In genomic region chr5:4375640-4376039, GRCh38 we compare ENCODE assay signal across 23 cellular contexts.
DNase-seq lines count a peak whose midpoint lies in the region; ATAC-seq, FAIRE-seq and TF ChIP-seq lines count a peak whose summit lies in the region.
"Had no signal": no experiment of that assay in that cellular context is flagged by ENCODE, and none has a peak within 500 bp of the region (broad histone marks: within the 10 kb centered on the region; RNA-seq: fewer than 3 reads in every experiment).

No MANE protein-coding gene starts in this region.

- H3K27me3 Mint-ChIP-seq in endodermal cell (ENCODE audit: insufficient read depth), result no peaks in the 10 kb centered on the region
- H3K27me3 Mint-ChIP-seq: CD4-positive, alpha-beta memory T cell had no signal

- ATAC-seq in HG03432 (IDR thresholded peaks at IDR 0.05; ENCODE audit: unreplicated experiment), result no peak
- ATAC-seq: HepG2 had no signal

- H3K36me3 ChIP-seq in OCI-LY1 (ENCODE audit: insufficient read depth, low read length) (no peaks in the 10 kb centered on the region), endodermal cell (ENCODE audit: control insufficient read depth, insufficient read depth, low read length) (no peaks in the 10 kb centered on the region)
- H3K36me3 ChIP-seq: HAP-1, Peyer's patch, SJCRH30 had no signal

- H3K27me3 ChIP-seq in OCI-LY1 (ENCODE audit: insufficient read depth, low read length), result no peaks in the 10 kb centered on the region
- H3K27me3 ChIP-seq in endodermal cell (ENCODE audit: control insufficient read depth, insufficient read depth, low read length, poor library complexity, severe bottlenecking), result no peaks in the 10 kb centered on the region
- H3K27me3 ChIP-seq: Peyer's patch, SJCRH30 had no signal

- peak overlapping the region; percentile 48 for H3K27ac Mint-ChIP-seq in endodermal cell
- H3K27ac Mint-ChIP-seq: CD4-positive, alpha-beta memory T cell; T-helper 1 cell treated with Interleukin-12 subunit alpha and Interleukin-12 subunit beta and Interleukin-4 antibody, amounts not matched to agents 30 μg/mL and 1 μg/mL, for 36 hours had no signal

- no peak overlapping the region for H3K4me3 Mint-ChIP-seq in endodermal cell
- H3K4me3 Mint-ChIP-seq: CD4-positive, alpha-beta memory T cell; T-helper 1 cell treated with Interleukin-12 subunit alpha and Interleukin-12 subunit beta and Interleukin-4 antibody, amounts not matched to agents 30 μg/mL and 1 μg/mL, for 36 hours had no signal

- CTCF ChIA-PET in HEK293T (lab: Yijun Ruan, JAX), result no interaction called here

- no peaks in the 10 kb centered on the region for H3K9me3 Mint-ChIP-seq in endodermal cell

- H3K9me2 ChIP-seq in OCI-LY1 (ENCODE audit: low read depth, low read length), result no peaks in the 10 kb centered on the region

- H3K9me3 ChIP-seq in OCI-LY1 (ENCODE audit: low read length) (no peaks in the 10 kb centered on the region), endodermal cell (ENCODE audit: control insufficient read depth, low read length) (no peaks in the 10 kb centered on the region)
- H3K9me3 ChIP-seq: Caco-2, HAP-1, Peyer's patch, SJCRH30 had no signal

- H4K20me1 ChIP-seq in OCI-LY1 (ENCODE audit: insufficient read depth, low read length), result no peaks in the 10 kb centered on the region

- H3K4me1 Mint-ChIP-seq in endodermal cell, result no peaks in the 10 kb centered on the region
- H3K4me1 Mint-ChIP-seq: CD4-positive, alpha-beta memory T cell had no signal

- FAIRE-seq in urothelium cell line (lab: Jason Lieb, UNC), result peak; percentile 55
- FAIRE-seq: HepG2 had no signal

- H3K27ac ChIP-seq in OCI-LY1 (ENCODE audit: low read depth, low read length, poor library complexity, severe bottlenecking), result no peak overlapping the region
- no peak overlapping the region for H3K27ac ChIP-seq in endodermal cell (ENCODE audit: low read depth, low read length)
- H3K27ac ChIP-seq: HL-60, Peyer's patch, SJCRH30 had no signal

- no peaks in the 10 kb centered on the region for H3K79me2 ChIP-seq in OCI-LY1 (ENCODE audit: insufficient read depth, low read length)

- POLR2A ChIA-PET in HEK293T (lab: Yijun Ruan, JAX), result no interaction called here

- no peaks in the 10 kb centered on the region for H3F3A ChIP-seq in OCI-LY1 (ENCODE audit: insufficient read depth, low read length)

- 0 out of 2 replicates have a peak overlapping the region, but pooled peaks have one; percentile 9 for H3K4me2 ChIP-seq in OCI-LY1 (ENCODE audit: low read length)

- no peak for TF ChIP-seq CTCF in OCI-LY1 (IDR thresholded peaks at IDR 0.05; ENCODE audit: low read length)
- peak; percentile 41 for TF ChIP-seq CTCF in endodermal cell (conservative IDR thresholded peaks at IDR 0.05)
- no peak for TF ChIP-seq CTCF in GM20000 (IDR thresholded peaks at IDR 0.05; ENCODE audit: extremely low read depth, missing control alignments)

- H3K4me1 ChIP-seq in OCI-LY1 (ENCODE audit: insufficient read depth, low read length, severe bottlenecking), result no peaks in the 10 kb centered on the region
- no peaks in the 10 kb centered on the region for H3K4me1 ChIP-seq in endodermal cell (ENCODE audit: control insufficient read depth, insufficient read depth, low read length)
- H3K4me1 ChIP-seq: Caco-2, HAP-1, Peyer's patch, SJCRH30 had no signal

- H3K9ac ChIP-seq in OCI-LY1 (ENCODE audit: low read length), result no peak overlapping the region
- H3K9ac ChIP-seq in endodermal cell (ENCODE audit: extremely low read depth, low read length, poor library complexity, severe bottlenecking), result no peak overlapping the region

- H3K36me3 Mint-ChIP-seq in endodermal cell (ENCODE audit: low read depth), result no peaks in the 10 kb centered on the region

- H2AFZ ChIP-seq in OCI-LY1 (ENCODE audit: low read length), result no peak overlapping the region

- WGBS in endodermal cell (ENCODE audit: insufficient coverage in 1 of 2, insufficient read length in 1 of 2), 2 experiments, result 85 to 94% methylated on average over 2 to 7 of the region's 7 CpGs

- peak; percentile 73 for DNase-seq in Jurkat, Clone E6-1 (ENCODE audit: low read depth, low spot score)
- DNase-seq in endodermal cell (no peak), urothelium cell line (ENCODE audit: low spot score) (no peak), HEK293T (ENCODE audit: extremely low spot score) (no peak), GM20000 (ENCODE audit: low spot score) (no peak)
- DNase-seq: Caco-2; CD4-positive, alpha-beta memory T cell; EL; GF-D8; KBM-7; NCI-H1048; NCI-H1436; NCI-H187 treated with DMSO at 0.1 percent for 48 hours; NCI-H2107; NCI-H69; Peyer's patch had no signal

- no peak overlapping the region for H3K4me3 ChIP-seq in Jurkat, Clone E6-1 (ENCODE audit: low read length)
- no peak overlapping the region for H3K4me3 ChIP-seq in OCI-LY1 (ENCODE audit: low read depth, low read length, poor library complexity, severe bottlenecking)
- no peak overlapping the region for H3K4me3 ChIP-seq in endodermal cell (ENCODE audit: low read length)
- H3K4me3 ChIP-seq: HAP-1, Peyer's patch, SJCRH30 had no signal

TF ChIP-seq in HEK293T, 16 proteins besides CTCF, POLR2A, EP300 and RAD21:
- TF ChIP-seq HDGF (IDR thresholded peaks at IDR 0.05; ENCODE audit: borderline replicate concordance) (no peak), CTBP1 (IDR thresholded peaks at IDR 0.05; ENCODE audit: borderline replicate concordance) (no peak)
